Comparison of ENCODE assay signal across 8 cellular contexts in the genomic region with DNA sequence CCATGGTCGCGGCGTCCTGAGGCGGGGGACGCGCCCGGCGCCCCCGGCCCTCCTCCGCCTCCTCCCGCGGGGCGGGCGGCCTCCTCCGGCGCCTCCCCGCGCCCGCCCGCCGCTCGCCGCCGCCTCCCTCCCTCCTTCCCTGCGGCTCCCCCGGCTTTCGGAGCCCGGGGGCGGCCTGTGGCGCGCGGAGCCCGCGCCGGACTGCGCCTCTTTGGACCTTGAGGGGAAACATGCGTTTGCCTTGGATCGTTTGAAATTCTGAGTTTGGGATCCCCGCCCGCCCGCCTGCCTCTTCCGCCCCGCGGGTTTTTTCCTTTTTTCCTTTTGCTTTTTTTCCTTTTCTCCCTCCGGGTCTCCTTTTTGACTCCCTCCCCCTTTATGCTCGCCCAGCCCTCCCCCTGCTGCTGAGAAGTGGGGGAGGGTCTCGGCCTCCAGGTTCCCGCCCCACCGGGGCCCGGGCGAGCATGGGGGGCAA. TPM values are rescaled to one million over a fixed set of nuclear protein-coding genes. Genes with fewer than 3 reads are reported as not detected.
A peak's percentile ranks its signal among the peaks of the same experiment; 100 is the strongest.
DNase-seq lines count a peak whose midpoint lies in the region; ATAC-seq and TF ChIP-seq lines count a peak whose summit lies in the region.

No MANE protein-coding gene starts in this region.

- peaks cover 41% of the 10 kb centered on the region for H3K27me3 Mint-ChIP-seq in stimulated activated naive CD8-positive, alpha-beta T cell treated with anti-CD3 and anti-CD28 coated beads, Interleukin-15, Interleukin-2, amounts not matched to agents 100 ng/mL and 50 ng/mL, for 24 hours

- DNase-seq in Right ventricle myocardium inferior (ENCODE audit: missing footprints) (no peak), cardiac septum (ENCODE audit: low spot score) (no peak), SW480 (ENCODE audit: low spot score) (peak; percentile 18), coronary artery (ENCODE audit: low spot score) (no peak), lower lobe of right lung (peak; percentile 54)

- no peak overlapping the region for H3K27ac Mint-ChIP-seq in stimulated activated naive CD8-positive, alpha-beta T cell treated with anti-CD3 and anti-CD28 coated beads, Interleukin-15, Interleukin-2, amounts not matched to agents 100 ng/mL and 50 ng/mL, for 24 hours

- intact Hi-C loops in Right ventricle myocardium inferior (cut with DNase I) = loop anchor here (2.0 kb wide), 2 partner anchors 46 to 88 kb away; no protein-coding TSS in a partner anchor
- intact Hi-C loops in cardiac septum (cut with DNase I) = loop anchor here (2.0 to 5.0 kb wide), 2 partner anchors 46 to 102 kb away; no protein-coding TSS in a partner anchor
- intact Hi-C loops in lower lobe of right lung (cut with DNase I) = loop anchor here (5.0 kb wide), 1 partner anchor 113 kb away; no protein-coding TSS in a partner anchor

- ATAC-seq in Right ventricle myocardium inferior (peak; percentile 39), HG02981 (IDR thresholded peaks at IDR 0.05; ENCODE audit: unreplicated experiment) (peak; percentile 20), lower lobe of right lung (peak; percentile 33 to 37), GM18519 (IDR thresholded peaks at IDR 0.05; ENCODE audit: low FRiP score, unreplicated experiment) (no peak)

- H3K27ac ChIP-seq in coronary artery (peak overlapping the region; percentile 70 to 92), lower lobe of right lung (peak overlapping the region; percentile 83)

- H3K36me3 ChIP-seq in lower lobe of right lung = no peaks in the 10 kb centered on the region

- no peaks in the 10 kb centered on the region for H3K9me3 Mint-ChIP-seq in stimulated activated naive CD8-positive, alpha-beta T cell treated with anti-CD3 and anti-CD28 coated beads, Interleukin-15, Interleukin-2, amounts not matched to agents 100 ng/mL and 50 ng/mL, for 24 hours

- peaks cover 25% of the 10 kb centered on the region for H3K4me1 Mint-ChIP-seq in stimulated activated naive CD8-positive, alpha-beta T cell treated with anti-CD3 and anti-CD28 coated beads, Interleukin-15, Interleukin-2, amounts not matched to agents 100 ng/mL and 50 ng/mL, for 24 hours (ENCODE audit: low read depth)

- peak overlapping the region; percentile 84 for H3K4me3 Mint-ChIP-seq in stimulated activated naive CD8-positive, alpha-beta T cell treated with anti-CD3 and anti-CD28 coated beads, Interleukin-15, Interleukin-2, amounts not matched to agents 100 ng/mL and 50 ng/mL, for 24 hours

- H3K9me3 ChIP-seq in lower lobe of right lung = no peaks in the 10 kb centered on the region

- peaks cover 35% of the 10 kb centered on the region for H3K4me1 ChIP-seq in lower lobe of right lung

- H3K27me3 ChIP-seq in lower lobe of right lung (ENCODE audit: low read depth) = no peaks in the 10 kb centered on the region

- H3K4me3 ChIP-seq in coronary artery = peak overlapping the region; percentile 96
- H3K4me3 ChIP-seq in lower lobe of right lung = peak overlapping the region; percentile 82

- no peaks in the 10 kb centered on the region for H3K36me3 Mint-ChIP-seq in stimulated activated naive CD8-positive, alpha-beta T cell treated with anti-CD3 and anti-CD28 coated beads, Interleukin-15, Interleukin-2, amounts not matched to agents 100 ng/mL and 50 ng/mL, for 24 hours (ENCODE audit: low read depth)

- TF ChIP-seq CTCF in coronary artery (IDR thresholded peaks at IDR 0.05) (no peak), lower lobe of right lung (IDR thresholded peaks at IDR 0.05) (no peak)

RNA-seq across cellular contexts. Expression of a gene that starts 0.4 kb away (rescaled TPM):
- total RNA-seq in Right ventricle myocardium inferior (27.2 TPM), cardiac septum (31.3 TPM), lower lobe of right lung (23.5 TPM)

RNA-seq across cellular contexts. Expression of a gene that starts 14.3 kb away (rescaled TPM):
- total RNA-seq in Right ventricle myocardium inferior = 47.8 TPM
- total RNA-seq in cardiac septum = 48.8 TPM
- total RNA-seq in lower lobe of right lung = 49.5 TPM

Comparison
In these comparisons a context has a peak if more than half of its experiments do, and no peak if none do; other contexts are left out.
1. DNase-seq: peak in SW480 (single experiment) and lower lobe of right lung (single experiment); none in Right ventricle myocardium inferior (single experiment), cardiac septum (single experiment) and coronary artery (single experiment).